8 cellular contexts compared by ENCODE assay signal in the genomic region with DNA sequence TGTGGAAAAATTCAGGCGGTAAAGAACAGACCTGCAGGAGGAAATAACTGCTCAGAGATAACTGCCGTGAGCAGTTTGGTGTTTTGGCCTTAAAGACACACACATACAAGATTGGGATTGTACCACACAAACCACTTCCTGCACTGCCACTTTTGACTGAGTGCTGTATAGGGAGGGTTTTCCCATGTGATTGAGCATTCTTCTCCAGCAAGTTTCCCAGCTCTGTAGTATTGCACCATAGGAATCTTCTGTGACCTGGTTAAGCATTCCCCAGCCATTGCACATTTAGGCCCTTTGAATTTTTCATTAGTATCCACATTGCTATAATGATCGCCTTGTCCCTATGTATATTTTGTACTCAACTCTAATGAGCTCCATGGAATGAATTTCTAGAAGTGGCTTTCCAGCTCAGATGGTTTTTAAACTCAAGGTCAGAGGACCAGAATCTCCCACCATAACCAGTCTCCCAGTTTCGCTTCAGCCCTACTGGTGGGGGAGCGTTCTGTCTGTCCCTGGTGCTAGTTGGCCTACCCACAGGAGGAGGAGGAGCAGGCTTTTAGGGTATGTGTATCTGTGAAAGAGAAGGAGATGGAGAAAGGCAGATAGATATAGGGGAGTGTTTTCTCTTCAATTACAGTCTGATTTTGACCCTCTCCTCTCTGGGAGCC. TPM values are rescaled to one million over a fixed set of nuclear protein-coding genes. Genes with fewer than 3 reads are reported as not detected.
DNase-seq lines count a peak whose midpoint lies in the region; ATAC-seq, FAIRE-seq and TF ChIP-seq lines count a peak whose summit lies in the region.

No MANE protein-coding gene starts in this region.

- 55 to 58% methylated on average over 5 of the region's 5 CpGs for WGBS in tibial nerve, 2 donors

- H3K36me3 ChIP-seq in keratinocyte (ENCODE audit: control insufficient read depth in 2 of 2, extremely low read depth in 1 of 2, insufficient read depth in 2 of 2, low read length in 2 of 2) (peaks cover 8 to 12% of the 10 kb centered on the region in 2 experiments), tibial nerve (no peaks in the 10 kb centered on the region)

- intact Hi-C loops in posterior cingulate gyrus (cut with DNase I), result no loop called here

- peak overlapping the region; percentile 68 for H3K4me2 ChIP-seq in keratinocyte (ENCODE audit: control insufficient read depth, extremely low read depth, insufficient read depth, low read depth, low read length)

- TF ChIP-seq POLR2A in tibial nerve (IDR thresholded peaks at IDR 0.05), result no peak

- H3K27me3 ChIP-seq in keratinocyte (ENCODE audit: control insufficient read depth, extremely low read depth, insufficient read depth, low read length) (no peaks in the 10 kb centered on the region), tibial nerve (no peaks in the 10 kb centered on the region)

- H3K9me1 ChIP-seq in keratinocyte (ENCODE audit: control insufficient read depth, extremely low read depth, insufficient read depth, low read length), result no peaks in the 10 kb centered on the region

- H3K4me3 ChIP-seq in keratinocyte (ENCODE audit: control insufficient read depth in 2 of 3, extremely low read depth in 1 of 3, insufficient read depth in 2 of 3, low read depth in 1 of 3, low read length in 3 of 3) (peak overlapping the region in 1 of 3 experiments; percentile 20), tibial nerve (no peak overlapping the region)

- DNase-seq in activated T-cell treated with anti-CD3 and anti-CD28 coated beads, Interleukin-2, amount 50 U/mL, for 48 hours, result peak; percentile 55 to 59
- DNase-seq in keratinocyte (ENCODE audit: low read depth, low spot score), result no peak
- no peak for DNase-seq in cortex of kidney (lab: John Stamatoyannopoulos, UW)
- DNase-seq in tibial nerve (ENCODE audit: low spot score in 2 of 2), result no peak
- DNase-seq in nucleus accumbens (lab: John Stamatoyannopoulos, UW), result no peak
- DNase-seq in posterior cingulate gyrus, result no peak

- dilution Hi-C loops in keratinocyte (cut with MboI; ENCODE audit: extremely low pct_ligation_motif_present, low sequenced_read_pairs), result no loop called here

- no peak overlapping the region for H2AFZ ChIP-seq in keratinocyte (ENCODE audit: control insufficient read depth, low read length)

- H3K27ac ChIP-seq in keratinocyte (ENCODE audit: control insufficient read depth, insufficient read depth, low read length) (peak overlapping the region; percentile 94), tibial nerve (peak overlapping the region in 1 of 4 donors; percentile 73)

- no peak for TF ChIP-seq CTCF in keratinocyte (optimal IDR thresholded peaks at IDR 0.05 in 1 of 3, IDR thresholded peaks at IDR 0.05 in 1 of 3, conservative IDR thresholded peaks at IDR 0.05 in 1 of 3; ENCODE audit: extremely low read depth in 1 of 3, insufficient read depth in 2 of 3, low read length in 3 of 3)
- TF ChIP-seq CTCF in tibial nerve (IDR thresholded peaks at IDR 0.05), result no peak

- peaks cover 78% of the 10 kb centered on the region for H3K4me1 ChIP-seq in keratinocyte (ENCODE audit: control insufficient read depth, extremely low read depth, insufficient read depth, low read length)
- H3K4me1 ChIP-seq in tibial nerve, result peaks cover 0 to 49% (median 37%) of the 10 kb centered on the region in 4 donors

- TF ChIP-seq EP300 in tibial nerve (IDR thresholded peaks at IDR 0.05), result no peak

- no peaks in the 10 kb centered on the region for H3K9me3 ChIP-seq in keratinocyte (ENCODE audit: control insufficient read depth, low read depth, low read length)
- no peaks in the 10 kb centered on the region for H3K9me3 ChIP-seq in tibial nerve

- no peaks in the 10 kb centered on the region for H4K20me1 ChIP-seq in keratinocyte (ENCODE audit: control insufficient read depth, extremely low read depth, insufficient read depth, low read length)

- peaks cover 69% of the 10 kb centered on the region for H3K79me2 ChIP-seq in keratinocyte (ENCODE audit: control insufficient read depth, insufficient read depth, low read length)

- peak overlapping the region; percentile 61 for H3K9ac ChIP-seq in keratinocyte (ENCODE audit: control insufficient read depth, extremely low read depth, insufficient read depth, low read length)

- ATAC-seq in GM18868 (IDR thresholded peaks at IDR 0.05; ENCODE audit: unreplicated experiment) (peak; percentile 62), HG03469 (IDR thresholded peaks at IDR 0.05; ENCODE audit: unreplicated experiment) (peak; percentile 33)

- FAIRE-seq in keratinocyte (lab: Jason Lieb, UNC), result peak; percentile 99

RNA-seq across cellular contexts. Expression of gene CD82, which starts 9.3 kb away (rescaled TPM):
- polyA plus RNA-seq in keratinocyte, result 118 to 209 TPM (median 204 TPM) in 3 replicates
- 32.3 TPM for polyA plus RNA-seq in keratinocyte (2011; ENCODE audit: low read depth)
- polyA plus RNA-seq in keratinocyte (2011; cell fraction: cytosol; rRNA removed), result 54.2 and 96.1 TPM in 2 replicates
- polyA plus RNA-seq in keratinocyte (2011; cell fraction: nucleus; rRNA removed), result 291 and 302 TPM in 2 replicates
- 102 and 180 TPM in 2 replicates for polyA plus RNA-seq in keratinocyte (2012; ENCODE audit: low replicate concordance)
- 136 to 381 TPM (median 165 TPM) in 3 replicates for polyA minus RNA-seq in keratinocyte
- 148 TPM for polyA minus RNA-seq in keratinocyte (2011; cell fraction: cytosol; rRNA and poly(A)+ RNA removed)
- polyA minus RNA-seq in keratinocyte (2011; cell fraction: nucleus; rRNA and poly(A)+ RNA removed), result 171 and 244 TPM in 2 replicates
- 10 to 100 TPM; 27.9 to 49.4 (median 43.4) TPM for total RNA-seq in tibial nerve

Comparison
In these comparisons a context has a peak if more than half of its experiments do, and no peak if none do; other contexts are left out.
1. DNase-seq: peak in activated T-cell treated with anti-CD3 and anti-CD28 coated beads, Interleukin-2, amount 50 U/mL, for 48 hours (2 of 2); none in keratinocyte (single experiment), cortex of kidney (single experiment), tibial nerve (0 of 2), nucleus accumbens (0 of 56) and posterior cingulate gyrus (0 of 10).